Comparison of ENCODE assay signal across 16 cellular contexts in genomic region chr11:78344114-78344513, GRCh38.
"Had no signal": no experiment of that assay in that cellular context is flagged by ENCODE, and none has a peak within 500 bp of the region (broad histone marks: within the 10 kb centered on the region; RNA-seq: fewer than 3 reads in every experiment).

No MANE protein-coding gene starts in this region.

- DNase-seq: activated CD4-positive, alpha-beta T cell treated with anti-CD3 and anti-CD28 coated beads, Interleukin-2, amount 10 ng/mL, durations not matched to agents 7 days and 5 days; activated gamma-delta T cell; activated naive CD8-positive, alpha-beta T cell treated with anti-CD3 and anti-CD28 coated beads for 36 hours; effector CD8-positive, alpha-beta T cell; kidney; midbrain; ovary; stimulated activated CD4-positive, alpha-beta T cell treated with anti-CD3 and anti-CD28 coated beads, Interleukin-2, amount 100 ng/mL, for 48 hours; stimulated activated naive CD4-positive, alpha-beta T cell treated with Interleukin-2 at 50 U/mL for 16 hours; T-cell; testis; upper lobe of right lung had no signal

- H3K9ac ChIP-seq: neural progenitor cell had no signal

- H3K27ac ChIP-seq: epithelial cell of prostate, gastroesophageal sphincter, neural progenitor cell, ovary, testis, upper lobe of right lung had no signal

- H3K36me3 Mint-ChIP-seq: activated naive CD8-positive, alpha-beta T cell treated with anti-CD3 and anti-CD28 coated beads for 36 hours; neural progenitor cell; WTC11 had no signal

- H3K4me1 Mint-ChIP-seq: WTC11 had no signal

- H3K27me3 Mint-ChIP-seq: activated naive CD8-positive, alpha-beta T cell treated with anti-CD3 and anti-CD28 coated beads for 36 hours had no signal

- H3K9me3 ChIP-seq: gastroesophageal sphincter, ovary, testis, upper lobe of right lung had no signal

- H3K27me3 ChIP-seq: gastroesophageal sphincter, neural progenitor cell, ovary, testis, upper lobe of right lung had no signal

- H3K4me3 Mint-ChIP-seq: activated CD4-positive, alpha-beta T cell treated with anti-CD3 and anti-CD28 coated beads, Interleukin-2, amount 10 ng/mL, durations not matched to agents 7 days and 5 days; activated naive CD8-positive, alpha-beta T cell treated with anti-CD3 and anti-CD28 coated beads for 36 hours; neural progenitor cell; T-cell; WTC11 had no signal

- ATAC-seq: gastroesophageal sphincter, T-cell, upper lobe of right lung, WTC11 had no signal

- H3K9me3 Mint-ChIP-seq: activated naive CD8-positive, alpha-beta T cell treated with anti-CD3 and anti-CD28 coated beads for 36 hours; T-cell; WTC11 had no signal

- H3K36me3 ChIP-seq: gastroesophageal sphincter, neural progenitor cell, ovary, upper lobe of right lung had no signal

- H2AFZ ChIP-seq: neural progenitor cell had no signal

- FAIRE-seq: kidney had no signal

- H3K4me2 ChIP-seq: neural progenitor cell had no signal

- H3K4me3 ChIP-seq: gastroesophageal sphincter, neural progenitor cell, ovary, testis, upper lobe of right lung had no signal

- H3K27ac Mint-ChIP-seq: activated CD4-positive, alpha-beta T cell treated with anti-CD3 and anti-CD28 coated beads, Interleukin-2, amount 10 ng/mL, durations not matched to agents 7 days and 5 days; activated naive CD8-positive, alpha-beta T cell treated with anti-CD3 and anti-CD28 coated beads for 36 hours; neural progenitor cell; T-cell; WTC11 had no signal
